In genomic region chr19:2173388-2173787, GRCh38 we compare ENCODE assay signal across 19 cellular contexts. TPM values are rescaled to one million over a fixed set of nuclear protein-coding genes. Genes with fewer than 3 reads are reported as not detected.
DNase-seq lines count a peak whose midpoint lies in the region; ATAC-seq, FAIRE-seq and TF ChIP-seq lines count a peak whose summit lies in the region.
"Had no signal": no experiment of that assay in that cellular context is flagged by ENCODE, and none has a peak within 500 bp of the region (broad histone marks: within the 10 kb centered on the region; RNA-seq: fewer than 3 reads in every experiment).

No MANE protein-coding gene starts in this region.

- TF ChIP-seq RAD21 in H1 (IDR thresholded peaks at IDR 0.05 in 1 of 2, conservative IDR thresholded peaks at IDR 0.05 in 1 of 2; ENCODE audit: low read depth in 2 of 2, low read length in 2 of 2) = no peak

- intact Hi-C loops in natural killer cell (cut with micrococcal nuclease) = no loop called here

- CTCF ChIA-PET in H1 (lab: Charles Lee; ENCODE audit: partially characterized antibody) = interaction anchor here (0.7 to 1.9 kb wide), 8 partner anchors 12 to 143 kb away, joined by 3 to 11 read pairs (median 4); no protein-coding TSS in a partner anchor

- no peak overlapping the region for H3K18ac ChIP-seq in H1 (ENCODE audit: extremely low read depth, low read length)

- peaks cover 22 to 27% of the 10 kb centered on the region in 2 experiments for H4K20me1 ChIP-seq in H1 (replicated peaks in 1 of 2; ENCODE audit: control insufficient read depth in 1 of 2, insufficient read depth in 2 of 2, low read length in 2 of 2)

- DNase-seq in natural killer cell (no peak), H1 (ENCODE audit: low read depth in 1 of 2, low spot score in 2 of 2) (no peak), erythroblast (lab: John Stamatoyannopoulos, UW) (no peak), NCI-H774 (lab: John Stamatoyannopoulos, UW) (no peak), NCI-H510A treated with DMSO at 0.1 percent for 48 hours (lab: John Stamatoyannopoulos, UW) (no peak)
- DNase-seq in natural killer cell treated with Interleukin-12 subunit alpha and Interleukin-12 subunit beta and Interleukin-15 and Interleukin-18, amount 100 ng/mL, for 72 hours (ENCODE audit: low spot score) = no peak
- DNase-seq: anterior cingulate cortex; effector CD8-positive, alpha-beta T cell; GF-D8; MV-4-11; NCI-H187 treated with DMSO at 0.1 percent for 48 hours; PC-3; T-cell had no signal

- peaks cover 17% of the 10 kb centered on the region for H3K79me1 ChIP-seq in H1 (ENCODE audit: low read depth, low read length)

- no peaks in the 10 kb centered on the region for H3K36me3 Mint-ChIP-seq in natural killer cell
- no peaks in the 10 kb centered on the region for H3K36me3 Mint-ChIP-seq in natural killer cell treated with Interleukin-12 subunit alpha and Interleukin-12 subunit beta and Interleukin-15 and Interleukin-18, amount 100 ng/mL, for 72 hours
- H3K36me3 Mint-ChIP-seq: T-cell had no signal

- H3K4me1 Mint-ChIP-seq in natural killer cell = peaks cover 27 to 43% of the 10 kb centered on the region in 2 donors
- H3K4me1 Mint-ChIP-seq in natural killer cell treated with Interleukin-12 subunit alpha and Interleukin-12 subunit beta and Interleukin-15 and Interleukin-18, amount 100 ng/mL, for 72 hours (ENCODE audit: low read depth in 2 of 2) = peaks cover 46 to 56% of the 10 kb centered on the region in 2 donors

- H3K4me1 ChIP-seq in H1 (replicated peaks in 1 of 4; ENCODE audit: control insufficient read depth in 3 of 4, insufficient read depth in 4 of 4, low read length in 3 of 4) (peaks cover 3 to 19% (median 9%) of the 10 kb centered on the region in 4 experiments), mesodermal cell (ENCODE audit: control insufficient read depth, insufficient read depth, low read length, poor library complexity, severe bottlenecking) (peaks cover 44% of the 10 kb centered on the region)

- H3K4ac ChIP-seq in H1 (replicated peaks; ENCODE audit: insufficient read length, low read depth, low read length) = no peak overlapping the region

- no peak overlapping the region for H3K4me2 ChIP-seq in H1 (ENCODE audit: insufficient read depth in 1 of 2, low read depth in 2 of 2, low read length in 2 of 2)
- H3K4me2 ChIP-seq: KMS-11 had no signal

- H3K27me3 Mint-ChIP-seq in natural killer cell (ENCODE audit: low read depth in 2 of 2) = no peaks in the 10 kb centered on the region
- H3K27me3 Mint-ChIP-seq in natural killer cell treated with Interleukin-12 subunit alpha and Interleukin-12 subunit beta and Interleukin-15 and Interleukin-18, amount 100 ng/mL, for 72 hours = no peaks in the 10 kb centered on the region
- H3K27me3 Mint-ChIP-seq: T-cell had no signal

- no peak overlapping the region for H3K14ac ChIP-seq in H1 (ENCODE audit: insufficient read length)

- no peak overlapping the region for H2BK15ac ChIP-seq in H1 (ENCODE audit: low read length)

- TF ChIP-seq CTCF in natural killer cell (IDR thresholded peaks at IDR 0.05) (no peak), H1 (IDR thresholded peaks at IDR 0.05; ENCODE audit: control extremely low read depth in 1 of 3, insufficient read depth in 1 of 3, low read depth in 1 of 3, low read length in 3 of 3) (no peak)

- no peak overlapping the region for H3K27ac ChIP-seq in H1 (ENCODE audit: low read depth, low read length)
- peak overlapping the region; percentile 39 for H3K27ac ChIP-seq in mesodermal cell (ENCODE audit: low read depth, low read length, severe bottlenecking)
- H3K27ac ChIP-seq: C4-2B, KMS-11, neutrophil had no signal

- ATAC-seq in natural killer cell (no peak), HG03196 (IDR thresholded peaks at IDR 0.05; ENCODE audit: unreplicated experiment) (no peak)
- no peak for ATAC-seq in natural killer cell treated with Interleukin-12 subunit alpha and Interleukin-12 subunit beta and Interleukin-15 and Interleukin-18, amount 100 ng/mL, for 72 hours
- ATAC-seq: PC-3, T-cell had no signal

- H3K27ac Mint-ChIP-seq in natural killer cell = peak overlapping the region; percentile 18 to 98
- H3K27ac Mint-ChIP-seq in natural killer cell treated with Interleukin-12 subunit alpha and Interleukin-12 subunit beta and Interleukin-15 and Interleukin-18, amount 100 ng/mL, for 72 hours = no peak overlapping the region

- no peak for TF ChIP-seq EP300 in H1 (IDR thresholded peaks at IDR 0.05; ENCODE audit: borderline replicate concordance in 1 of 2, low read depth in 2 of 2, low read length in 2 of 2)

- H4K5ac ChIP-seq in H1 (ENCODE audit: insufficient read length, low read depth, low read length) = no peak overlapping the region

- H4K8ac ChIP-seq in H1 (ENCODE audit: extremely low read depth, insufficient read depth, low read length) = peak overlapping the region; percentile 62; the same call in 1 of the 2 replicates

- no peaks in the 10 kb centered on the region for H3K23me2 ChIP-seq in H1 (ENCODE audit: low read depth, low read length)

- 97% methylated on average over 22 of the region's 22 CpGs; no CpG with 5 or more reads in 1 of the 2 experiments for WGBS in H1 (ENCODE audit: extremely low coverage in 1 of 2, insufficient coverage in 1 of 2, insufficient read length in 1 of 2, insufficient replicate concordance in 2 of 2, low coverage in 1 of 2, low lambda C conversion rate in 2 of 2, missing lambda C conversion rate in 1 of 2), 2 experiments
- 95 to 98% methylated on average over 20 to 22 of the region's 22 CpGs for whole genome bisulfite sequencing in mesodermal cell (ENCODE audit: insufficient coverage in 2 of 2), 2 experiments

- no peak overlapping the region for H3K23ac ChIP-seq in H1 (ENCODE audit: insufficient read length)

- no peak overlapping the region for H2BK120ac ChIP-seq in H1 (replicated peaks; ENCODE audit: low read depth, low read length)

- H2BK5ac ChIP-seq in H1 (ENCODE audit: low read depth, low read length) = no peak overlapping the region; the same call in 1 of the 2 replicates

- no peak overlapping the region for H2AFZ ChIP-seq in H1 (ENCODE audit: low read length)

- no peak overlapping the region for H3K9ac ChIP-seq in H1 (replicated peaks in 1 of 4; ENCODE audit: extremely low read depth in 1 of 4, low read depth in 3 of 4, low read length in 3 of 4)
- H3K9ac ChIP-seq: KMS-11 had no signal

- H3K36me3 ChIP-seq in H1 (ENCODE audit: control insufficient read depth in 2 of 4, insufficient read depth in 4 of 4, low read length in 3 of 4) = no peaks in the 10 kb centered on the region
- H3K36me3 ChIP-seq in mesodermal cell (ENCODE audit: control insufficient read depth, insufficient read depth, low read length) = peaks cover 14% of the 10 kb centered on the region

- no peaks in the 10 kb centered on the region for H3K9me3 Mint-ChIP-seq in natural killer cell
- H3K9me3 Mint-ChIP-seq in natural killer cell treated with Interleukin-12 subunit alpha and Interleukin-12 subunit beta and Interleukin-15 and Interleukin-18, amount 100 ng/mL, for 72 hours = no peaks in the 10 kb centered on the region
- H3K9me3 Mint-ChIP-seq: T-cell had no signal

- peaks cover 25 to 92% of the 10 kb centered on the region in 2 experiments for H3K79me2 ChIP-seq in H1 (ENCODE audit: control insufficient read depth in 1 of 2, insufficient read depth in 2 of 2, low read length in 2 of 2)

- no peaks in the 10 kb centered on the region for H3K9me3 ChIP-seq in H1 (ENCODE audit: insufficient read depth in 2 of 2, low read depth in 1 of 2, low read length in 1 of 2)
- H3K9me3 ChIP-seq in mesodermal cell (ENCODE audit: control insufficient read depth, low read length) = no peaks in the 10 kb centered on the region
- H3K9me3 ChIP-seq: neutrophil had no signal

- no peak for FAIRE-seq in H1 (lab: Jason Lieb, UNC)
- FAIRE-seq: urothelium cell line had no signal

- no peak overlapping the region for H2AK5ac ChIP-seq in H1 (ENCODE audit: low read depth, low read length)

- no peak for TF ChIP-seq POLR2A in H1 (IDR thresholded peaks at IDR 0.05; ENCODE audit: control extremely low read depth in 1 of 2, low read depth in 2 of 2, low read length in 2 of 2)
- TF ChIP-seq POLR2A in erythroblast (IDR thresholded peaks at IDR 0.05; ENCODE audit: low read length) = no peak

- no peaks in the 10 kb centered on the region for H3K27me3 ChIP-seq in H1 (replicated peaks in 1 of 4; ENCODE audit: control insufficient read depth in 3 of 4, extremely low read depth in 1 of 4, insufficient read depth in 3 of 4, low read length in 3 of 4)
- H3K27me3 ChIP-seq: neutrophil had no signal

- POLR2A ChIA-PET in H1 (lab: Charles Lee; ENCODE audit: partially characterized antibody) = interaction anchor here (1.1 kb wide), 1 partner anchor 102 kb away, joined by 3 read pairs; no protein-coding TSS in a partner anchor

- no peak overlapping the region for H3K56ac ChIP-seq in H1 (replicated peaks; ENCODE audit: insufficient read length, low read depth, low read length)

- H4K91ac ChIP-seq in H1 (replicated peaks; ENCODE audit: insufficient read length, low read length) = no peak overlapping the region

- H3K4me3 Mint-ChIP-seq in natural killer cell = no peak overlapping the region
- H3K4me3 Mint-ChIP-seq in natural killer cell treated with Interleukin-12 subunit alpha and Interleukin-12 subunit beta and Interleukin-15 and Interleukin-18, amount 100 ng/mL, for 72 hours = no peak overlapping the region
- H3K4me3 Mint-ChIP-seq: T-cell had no signal

- no peak overlapping the region for H2BK12ac ChIP-seq in H1 (ENCODE audit: low read depth, low read length)

- no peak overlapping the region for H2BK20ac ChIP-seq in H1 (ENCODE audit: low read length)

- H3K4me3 ChIP-seq in H1 (ENCODE audit: extremely low read depth in 1 of 4, insufficient read depth in 2 of 4, low read depth in 3 of 4, low read length in 4 of 4) (no peak overlapping the region), mesodermal cell (ENCODE audit: extremely low read depth, insufficient read depth, low read length, poor library complexity, severe bottlenecking) (no peak overlapping the region)

RNA-seq across cellular contexts. Expression of gene DOT1L, which starts 9.7 kb away (rescaled TPM):
- 10 to 100 TPM; 42.5 to 62.1 (median 54.3) TPM for total RNA-seq in natural killer cell
- total RNA-seq in natural killer cell treated with Interleukin-12 subunit alpha and Interleukin-12 subunit beta and Interleukin-15 and Interleukin-18, amount 100 ng/mL, for 72 hours = 100 to 1,000 TPM; 108 to 190 TPM
- 74.8 and 76.3 TPM in 2 replicates for total RNA-seq in H1 (2021; fragmentation: NEBNext Ultra II Directional; extraction: Animal tissue kit (Norgen Biotek cat#: 25700))
- polyA plus RNA-seq in H1 (2011; rRNA removed) = 17.5 and 39.8 TPM in 2 replicates
- 28.6 TPM for polyA plus RNA-seq in H1 (2011; cell fraction: cytosol; rRNA removed)
- 232 TPM for polyA plus RNA-seq in H1 (2011; cell fraction: nucleus; rRNA removed)
- polyA plus RNA-seq in H1 (2012, experiment 1 of 2) = 37.0 to 51.6 TPM (median 48.5 TPM) in 4 replicates
- polyA plus RNA-seq in H1 (2012, experiment 2 of 2) = 26.6 TPM
- polyA plus RNA-seq in H1 (2013, experiment 1 of 2) = 36.4 TPM
- 32.3 TPM for polyA plus RNA-seq in H1 (2013, experiment 2 of 2)
- polyA minus RNA-seq in H1 (2011; rRNA and poly(A)+ RNA removed) = 16.0 and 21.9 TPM in 2 replicates
- 24.8 TPM for polyA minus RNA-seq in H1 (2011; cell fraction: cytosol; rRNA and poly(A)+ RNA removed)
- polyA minus RNA-seq in H1 (2011; cell fraction: nucleus; rRNA and poly(A)+ RNA removed) = 49.1 TPM
- polyA plus RNA-seq in mesodermal cell (2013, experiment 1 of 2) = 29.1 TPM
- 23.9 TPM for polyA plus RNA-seq in mesodermal cell (2013, experiment 2 of 2)

RNA-seq across cellular contexts. Expression of gene AP3D1, which starts 22.0 kb away (rescaled TPM):
- 10 to 100 TPM; 74.6 to 93.1 (median 87.5) TPM for total RNA-seq in natural killer cell
- total RNA-seq in natural killer cell treated with Interleukin-12 subunit alpha and Interleukin-12 subunit beta and Interleukin-15 and Interleukin-18, amount 100 ng/mL, for 72 hours = 100 to 1,000 TPM; 126 to 191 TPM
- total RNA-seq in H1 (2021; fragmentation: NEBNext Ultra II Directional; extraction: Animal tissue kit (Norgen Biotek cat#: 25700)) = 174 and 184 TPM in 2 replicates
- 161 and 227 TPM in 2 replicates for polyA plus RNA-seq in H1 (2011; rRNA removed)
- polyA plus RNA-seq in H1 (2011; cell fraction: cytosol; rRNA removed) = 140 TPM
- 430 TPM for polyA plus RNA-seq in H1 (2011; cell fraction: nucleus; rRNA removed)
- 183 to 246 TPM (median 225 TPM) in 4 replicates for polyA plus RNA-seq in H1 (2012, experiment 1 of 2)
- polyA plus RNA-seq in H1 (2012, experiment 2 of 2) = 177 TPM
- 94.5 TPM for polyA plus RNA-seq in H1 (2013, experiment 1 of 2)
- 89.2 TPM for polyA plus RNA-seq in H1 (2013, experiment 2 of 2)
- 225 and 237 TPM in 2 replicates for polyA minus RNA-seq in H1 (2011; rRNA and poly(A)+ RNA removed)
- polyA minus RNA-seq in H1 (2011; cell fraction: cytosol; rRNA and poly(A)+ RNA removed) = 139 TPM
- polyA minus RNA-seq in H1 (2011; cell fraction: nucleus; rRNA and poly(A)+ RNA removed) = 125 TPM
- polyA plus RNA-seq in mesodermal cell (2013, experiment 1 of 2) = 113 TPM
- 104 TPM for polyA plus RNA-seq in mesodermal cell (2013, experiment 2 of 2)

Comparison
In these comparisons a context has a peak if more than half of its experiments do, and no peak if none do; other contexts are left out.
1. H3K27ac Mint-ChIP-seq: peak in natural killer cell (2 of 2); none in natural killer cell treated with Interleukin-12 subunit alpha and Interleukin-12 subunit beta and Interleukin-15 and Interleukin-18, amount 100 ng/mL, for 72 hours (0 of 2).